ENCODE assay signal across 8 cellular contexts in genomic region chr21:38505654-38506523, GRCh38. TPM values are rescaled to one million over a fixed set of nuclear protein-coding genes. Genes with fewer than 3 reads are reported as not detected.
A peak's percentile ranks its signal among the peaks of the same experiment; 100 is the strongest.
DNase-seq lines count a peak whose midpoint lies in the region; ATAC-seq, FAIRE-seq and TF ChIP-seq lines count a peak whose summit lies in the region.

No MANE protein-coding gene starts in this region.

- H2AFZ ChIP-seq in endothelial cell of umbilical vein (ENCODE audit: low read depth, low read length), result peak overlapping the region; percentile 24

- dilution Hi-C loops in endothelial cell of umbilical vein (cut with MboI; ENCODE audit: extremely low pct_ligation_motif_present, low sequenced_read_pairs), result no loop called here

- FAIRE-seq in endothelial cell of umbilical vein (lab: Jason Lieb, UNC), result peak; percentile 93

- H3K27me3 ChIP-seq in RWPE2 (ENCODE audit: insufficient read depth, poor library complexity, severe bottlenecking) (no peaks in the 10 kb centered on the region), endothelial cell of umbilical vein (ENCODE audit: control insufficient read depth in 2 of 2, insufficient read depth in 2 of 2, low read length in 2 of 2) (no peaks in the 10 kb centered on the region)

- H3K79me2 ChIP-seq in endothelial cell of umbilical vein (ENCODE audit: control insufficient read depth, insufficient read depth, low read length), result peaks cover 29% of the 10 kb centered on the region

- H3K4me3 ChIP-seq in RWPE2 (ENCODE audit: severe bottlenecking) (no peak overlapping the region), endothelial cell of umbilical vein (replicated peaks in 1 of 3; ENCODE audit: insufficient read depth in 1 of 3, low read depth in 1 of 3, low read length in 3 of 3) (peak overlapping the region; percentile 7 to 93 (median 43)), mucosa of descending colon (no peak overlapping the region)

- H3K36me3 ChIP-seq in RWPE2 (ENCODE audit: low read depth) (no peaks in the 10 kb centered on the region), endothelial cell of umbilical vein (ENCODE audit: control insufficient read depth in 2 of 2, extremely low read depth in 1 of 2, insufficient read depth in 2 of 2, low read length in 2 of 2) (peaks cover 0 to 2% of the 10 kb centered on the region in 2 experiments), mucosa of descending colon (ENCODE audit: low read depth) (no peaks in the 10 kb centered on the region)

- H3K27ac ChIP-seq in RWPE2 (ENCODE audit: poor library complexity, severe bottlenecking) (no peak overlapping the region), endothelial cell of umbilical vein (ENCODE audit: insufficient read depth, low read depth, low read length) (peak overlapping the region; percentile 97)

- H4K20me1 ChIP-seq in endothelial cell of umbilical vein (replicated peaks; ENCODE audit: control insufficient read depth, extremely low read depth, insufficient read depth, low read length), result no peaks in the 10 kb centered on the region

- BruUV-seq in endothelial cell of umbilical vein (replicated peaks; lab: Mats Ljungman, UMichigan), result no TSS peak

- peak; percentile 82 for DNase-seq in SIG-M5 treated with dmso at 0.1 percent for 504 hours (lab: John Stamatoyannopoulos, UW; ENCODE audit: unreplicated experiment)
- DNase-seq in SIG-M5 (lab: John Stamatoyannopoulos, UW), result no peak
- DNase-seq in MV-4-11 (lab: John Stamatoyannopoulos, UW), result peak; percentile 65
- DNase-seq in RWPE2 (ENCODE audit: low spot score), result no peak
- peak; percentile 93 for DNase-seq in endothelial cell of umbilical vein (ENCODE audit: low read depth, low spot score)
- DNase-seq in mucosa of descending colon, result peak in 1 of 3 donors; percentile 73

- CTCF ChIA-PET in endothelial cell of umbilical vein (lab: Charles Lee), result interaction anchor here (0.6 to 1.4 kb wide), 22 partner anchors 11 to 671 kb away, joined by 3 to 21 read pairs (median 4); no protein-coding TSS in a partner anchor

- intact Hi-C loops in endothelial cell of umbilical vein (cut with micrococcal nuclease), result loop anchor here (1.0 to 10.0 kb wide), 7 partner anchors 8 to 669 kb away; partner anchors contain the start of genes ERG and ETS2
- intact Hi-C loops in mucosa of descending colon (cut with DNase I, micrococcal nuclease), result loop anchor here (10.0 kb wide), 2 partner anchors 619 to 629 kb away; no protein-coding TSS in a partner anchor

- peak; percentile 86 for ATAC-seq in RWPE2 (ENCODE audit: low read depth)
- ATAC-seq in mucosa of descending colon, result peak; percentile 86
- no peak for ATAC-seq in HG02973 (IDR thresholded peaks at IDR 0.05; ENCODE audit: unreplicated experiment)
- ATAC-seq in activated CD4-positive, CD25-positive, alpha-beta regulatory T cell treated with anti-CD3 and anti-CD28 coated beads, Interleukin-2, amount 50 U/mL, for 24 hours, result no peak

- H3K9me3 ChIP-seq in RWPE2 (ENCODE audit: severe bottlenecking) (no peaks in the 10 kb centered on the region), endothelial cell of umbilical vein (replicated peaks; ENCODE audit: control insufficient read depth, insufficient read depth, low read length) (no peaks in the 10 kb centered on the region), mucosa of descending colon (no peaks in the 10 kb centered on the region)

- peak; percentile 86 for TF ChIP-seq CTCF in RWPE2 (IDR thresholded peaks at IDR 0.05; ENCODE audit: poor library complexity, severe bottlenecking)
- peak; percentile 62 to 65 for TF ChIP-seq CTCF in endothelial cell of umbilical vein (IDR thresholded peaks at IDR 0.05; ENCODE audit: extremely low read depth in 1 of 2, insufficient read depth in 1 of 2, low read depth in 1 of 2, low read length in 2 of 2)
- peak; percentile 26 for TF ChIP-seq CTCF in mucosa of descending colon (IDR thresholded peaks at IDR 0.05)

- POLR2A ChIA-PET in endothelial cell of umbilical vein (lab: Charles Lee), result no interaction called here

- H3K9me1 ChIP-seq in endothelial cell of umbilical vein (replicated peaks; ENCODE audit: control insufficient read depth, extremely low read depth, insufficient read depth, low read length), result no peaks in the 10 kb centered on the region

- peak overlapping the region; percentile 90 for H3K4me2 ChIP-seq in endothelial cell of umbilical vein (ENCODE audit: insufficient read depth, low read length)

- H3K9ac ChIP-seq in endothelial cell of umbilical vein (replicated peaks; ENCODE audit: extremely low read depth, insufficient read depth, low read length), result peak overlapping the region; percentile 99

- H3K4me1 ChIP-seq in RWPE2 (ENCODE audit: insufficient read depth, poor library complexity, severe bottlenecking) (peaks cover 15% of the 10 kb centered on the region), endothelial cell of umbilical vein (ENCODE audit: control insufficient read depth, extremely low read depth, insufficient read depth, low read length) (peaks cover 48% of the 10 kb centered on the region), mucosa of descending colon (ENCODE audit: low read depth) (peaks cover 4% of the 10 kb centered on the region)

- peak; percentile 45 for TF ChIP-seq POLR2A in endothelial cell of umbilical vein (IDR thresholded peaks at IDR 0.05; ENCODE audit: low read depth, low read length)

TF ChIP-seq in endothelial cell of umbilical vein, 7 proteins besides CTCF, POLR2A, EP300 and RAD21:
- no peak for TF ChIP-seq MAX (IDR thresholded peaks at IDR 0.05; ENCODE audit: insufficient read depth, insufficient read length)
- TF ChIP-seq POLR2AphosphoS5 (IDR thresholded peaks at IDR 0.05; ENCODE audit: insufficient read depth, low read depth, low read length), result no peak
- no peak for TF ChIP-seq JUN (IDR thresholded peaks at IDR 0.05; ENCODE audit: borderline replicate concordance, insufficient read depth, insufficient read length, low read depth)
- TF ChIP-seq MYC (IDR thresholded peaks at IDR 0.05; ENCODE audit: low read depth, low read length), result no peak
- TF ChIP-seq GATA2 (IDR thresholded peaks at IDR 0.05; ENCODE audit: insufficient read depth, insufficient read length, low read depth, low read length), result no peak
- no peak for TF ChIP-seq FOS (IDR thresholded peaks at IDR 0.05; ENCODE audit: borderline replicate concordance, insufficient read depth, low read length)
- no peak for TF ChIP-seq EZH2 (IDR thresholded peaks at IDR 0.05; ENCODE audit: borderline replicate concordance, low read depth, low read length, severe bottlenecking)
TF ChIP-seq in endothelial cell of umbilical vein: peak in this region for 0.

RNA-seq across cellular contexts. Expression of gene ERG, which starts 7.6 kb away (rescaled TPM):
- total RNA-seq in endothelial cell of umbilical vein (210 and 223 TPM in 2 replicates), mucosa of descending colon (1 to 10 TPM; 4.0 to 8.4 (median 4.3) TPM)
- 173 and 202 TPM in 2 replicates for polyA plus RNA-seq in endothelial cell of umbilical vein
- 102 and 124 TPM in 2 replicates for polyA plus RNA-seq in endothelial cell of umbilical vein (2011; cell fraction: cytosol; rRNA removed)
- 226 and 271 TPM in 2 replicates for polyA plus RNA-seq in endothelial cell of umbilical vein (2011; cell fraction: nucleus; rRNA removed)
- 146 and 167 TPM in 2 replicates for polyA plus RNA-seq in endothelial cell of umbilical vein (2012)
- 250 and 253 TPM in 2 replicates for polyA minus RNA-seq in endothelial cell of umbilical vein
- not detected for polyA minus RNA-seq in endothelial cell of umbilical vein (2011; cell fraction: cytosol; rRNA and poly(A)+ RNA removed)
- 356 and 482 TPM in 2 replicates for polyA minus RNA-seq in endothelial cell of umbilical vein (2011; cell fraction: nucleus; rRNA and poly(A)+ RNA removed)

Comparison
In these comparisons a context has a peak if more than half of its experiments do, and no peak if none do; other contexts are left out.
1. DNase-seq: peak in SIG-M5 treated with dmso at 0.1 percent for 504 hours (single experiment), MV-4-11 (single experiment) and endothelial cell of umbilical vein (single experiment); none in SIG-M5 (single experiment) and RWPE2 (single experiment).
2. ATAC-seq: peak in RWPE2 (single experiment) and mucosa of descending colon (single experiment); none in HG02973 (single experiment) and activated CD4-positive, CD25-positive, alpha-beta regulatory T cell treated with anti-CD3 and anti-CD28 coated beads, Interleukin-2, amount 50 U/mL, for 24 hours (0 of 2).
3. H3K4me3 ChIP-seq: peak in endothelial cell of umbilical vein (3 of 3); none in RWPE2 (single experiment) and mucosa of descending colon (single experiment).
4. CTCF ChIP-seq: peak in every context shown above with its lines; median percentile 86 in RWPE2; 64 in endothelial cell of umbilical vein; 26 in mucosa of descending colon.
5. RNA of gene ERG, which starts 7.6 kb away (total RNA-seq): 210 to 223 TPM in endothelial cell of umbilical vein; 4.0 to 8.4 TPM in mucosa of descending colon; every median in the first group is over 10 times any median in the second.